ENCODE assay signal across 9 cellular contexts in genomic region chr15:65318870-65319356, GRCh38. TPM values are rescaled to one million over a fixed set of nuclear protein-coding genes. Genes with fewer than 3 reads are reported as not detected.
DNase-seq lines count a peak whose midpoint lies in the region; ATAC-seq and TF ChIP-seq lines count a peak whose summit lies in the region.
"Had no signal": no experiment of that assay in that cellular context is flagged by ENCODE, and none has a peak within 500 bp of the region (broad histone marks: within the 10 kb centered on the region; RNA-seq: fewer than 3 reads in every experiment).

No MANE protein-coding gene starts in this region.

- peak; percentile 99 for TF ChIP-seq RAD21 in liver (IDR thresholded peaks at IDR 0.05)

- ATAC-seq in HG02938 (IDR thresholded peaks at IDR 0.05; ENCODE audit: unreplicated experiment) (peak; percentile 51), HG02571 (IDR thresholded peaks at IDR 0.05; ENCODE audit: unreplicated experiment) (no peak)
- peak; percentile 100 for ATAC-seq in activated CD4-positive, alpha-beta T cell treated with anti-CD3 and anti-CD28 coated beads for 36 hours

- POLR2A ChIA-PET in activated CD4-positive, alpha-beta T cell treated with anti-CD3 and anti-CD28 coated beads for 36 hours (lab: Charles Lee) = interaction anchor here (1.0 to 1.8 kb wide), 3 partner anchors 14 to 70 kb away, joined by 4 to 12 read pairs (median 10); partner anchors contain the start of gene RNU5B-1

- peak; percentile 91 for TF ChIP-seq CTCF in choroid plexus epithelial cell (conservative IDR thresholded peaks at IDR 0.05; ENCODE audit: low read depth, low read length)
- TF ChIP-seq CTCF in liver (IDR thresholded peaks at IDR 0.05; ENCODE audit: low read depth, low read length, missing input control) = peak; percentile 97

- H3K4me3 ChIP-seq in choroid plexus epithelial cell (ENCODE audit: low read depth, low read length) (no peak overlapping the region), liver (ENCODE audit: low read depth in 1 of 3, low read length in 3 of 3) (no peak overlapping the region)

- intact Hi-C loops in activated CD4-positive, alpha-beta T cell treated with anti-CD3 and anti-CD28 coated beads for 36 hours (cut with DNase I, micrococcal nuclease) = loop anchor here (1.0 kb wide), 3 partner anchors 66 to 82 kb away; no protein-coding TSS in a partner anchor

- H3K27me3 ChIP-seq in liver (ENCODE audit: control insufficient read depth in 4 of 4, insufficient read depth in 4 of 4, low read length in 3 of 4) = no peaks in the 10 kb centered on the region

- H3K27ac ChIP-seq in liver (ENCODE audit: low read depth in 1 of 2, low read length in 2 of 2) = no peak overlapping the region

- peaks cover 4% of the 10 kb centered on the region for H3K27me3 Mint-ChIP-seq in activated CD4-positive, alpha-beta T cell treated with anti-CD3 and anti-CD28 coated beads for 36 hours

- H3K36me3 Mint-ChIP-seq in activated CD4-positive, alpha-beta T cell treated with anti-CD3 and anti-CD28 coated beads for 36 hours (ENCODE audit: low read depth) = no peaks in the 10 kb centered on the region
- H3K36me3 Mint-ChIP-seq: activated naive CD8-positive, alpha-beta T cell had no signal

- no peaks in the 10 kb centered on the region for H3K4me1 Mint-ChIP-seq in activated CD4-positive, alpha-beta T cell treated with anti-CD3 and anti-CD28 coated beads for 36 hours

- DNase-seq in DMS79 treated with DMSO at 0.1 percent for 48 hours (lab: John Stamatoyannopoulos, UW) = peak; percentile 29
- peak; percentile 35 for DNase-seq in NCI-H510A (lab: John Stamatoyannopoulos, UW)
- DNase-seq in activated CD4-positive, alpha-beta T cell treated with anti-CD3 and anti-CD28 coated beads for 36 hours = peak; percentile 86
- peak; percentile 84 for DNase-seq in choroid plexus epithelial cell (ENCODE audit: low read depth)
- DNase-seq in stimulated activated CD4-positive, alpha-beta T cell treated with anti-CD3 and anti-CD28 coated beads, TNF-alpha, amount 100 ng/mL, for 48 hours (ENCODE audit: low read depth in 3 of 3) = peak; percentile 63 to 64 (median 63)

- H3K36me3 ChIP-seq in liver (ENCODE audit: control insufficient read depth in 4 of 4, insufficient read depth in 3 of 4, low read depth in 1 of 4, low read length in 3 of 4) = no peaks in the 10 kb centered on the region

- no peak overlapping the region for H3K27ac Mint-ChIP-seq in activated CD4-positive, alpha-beta T cell treated with anti-CD3 and anti-CD28 coated beads for 36 hours
- H3K27ac Mint-ChIP-seq: activated naive CD8-positive, alpha-beta T cell had no signal

- H3K4me3 Mint-ChIP-seq in activated CD4-positive, alpha-beta T cell treated with anti-CD3 and anti-CD28 coated beads for 36 hours = no peak overlapping the region
- H3K4me3 Mint-ChIP-seq: activated naive CD8-positive, alpha-beta T cell had no signal

- H3K9ac ChIP-seq in liver (ENCODE audit: low read depth in 1 of 2, low read length in 2 of 2) = no peak overlapping the region

- H3K9me3 ChIP-seq in liver (ENCODE audit: control insufficient read depth in 4 of 4, low read length in 3 of 4) = no peaks in the 10 kb centered on the region

- H3K4me1 ChIP-seq in liver (ENCODE audit: control insufficient read depth in 4 of 4, insufficient read depth in 4 of 4, low read length in 3 of 4) = no peaks in the 10 kb centered on the region

- WGBS in liver = 32% methylated on average over 5 of the region's 5 CpGs

- no peaks in the 10 kb centered on the region for H3K9me3 Mint-ChIP-seq in activated CD4-positive, alpha-beta T cell treated with anti-CD3 and anti-CD28 coated beads for 36 hours (ENCODE audit: low read depth)

- CTCF ChIA-PET in activated CD4-positive, alpha-beta T cell treated with anti-CD3 and anti-CD28 coated beads for 36 hours (lab: Charles Lee) = interaction anchor here (0.6 to 7.3 kb wide), 21 partner anchors 8 to 453 kb away, joined by 3 to 108 read pairs (median 4); partner anchors contain the start of gene PARP16

TF ChIP-seq in liver, 16 proteins besides CTCF, POLR2A, EP300 and RAD21:
- TF ChIP-seq HNF4A (conservative IDR thresholded peaks at IDR 0.05) (no peak), FOXA1 (IDR thresholded peaks at IDR 0.05) (no peak), RXRA (IDR thresholded peaks at IDR 0.05) (peak in 1 of 2 donors; percentile 8), YY1 (IDR thresholded peaks at IDR 0.05) (peak; percentile 26), SP1 (IDR thresholded peaks at IDR 0.05) (no peak), JUND (IDR thresholded peaks at IDR 0.05) (no peak), EGR1 (IDR thresholded peaks at IDR 0.05; ENCODE audit: low read depth in 2 of 2) (no peak), FOXA2 (IDR thresholded peaks at IDR 0.05) (no peak), NR2F2 (IDR thresholded peaks at IDR 0.05) (no peak), HNF4G (IDR thresholded peaks at IDR 0.05) (no peak)

RNA-seq across cellular contexts. Expression of gene RNU5B-1, which starts 14.4 kb away (rescaled TPM):
- not detected for total RNA-seq in activated CD4-positive, alpha-beta T cell treated with anti-CD3 and anti-CD28 coated beads for 36 hours
- not detected for total RNA-seq in liver
- not detected for polyA plus RNA-seq in liver

RNA-seq across cellular contexts. Expression of gene RNU5A-1, which starts 23.1 kb away (rescaled TPM):
- total RNA-seq in activated CD4-positive, alpha-beta T cell treated with anti-CD3 and anti-CD28 coated beads for 36 hours = not detected
- total RNA-seq in liver = not detected
- polyA plus RNA-seq in liver = not detected

RNA-seq across cellular contexts. Expression of gene PARP16, which starts 32.2 kb away (rescaled TPM):
- 10 to 100 TPM; 17.9 to 20.1 TPM for total RNA-seq in activated CD4-positive, alpha-beta T cell treated with anti-CD3 and anti-CD28 coated beads for 36 hours
- 1 to 10 TPM; 4.0 to 5.5 TPM for total RNA-seq in liver
- 1 to 10 TPM; 5.9 to 6.9 TPM for polyA plus RNA-seq in liver

RNA-seq across cellular contexts. Expression of gene IGDCC3, which starts 58.9 kb away (rescaled TPM):
- total RNA-seq in activated CD4-positive, alpha-beta T cell treated with anti-CD3 and anti-CD28 coated beads for 36 hours = not detected
- total RNA-seq in liver = 1 to 10 TPM in 1 of 2 donors, not detected in 1; 1.5 TPM
- polyA plus RNA-seq in liver = not detected

Comparison
In these comparisons a context has a peak if more than half of its experiments do, and no peak if none do; other contexts are left out.
1. DNase-seq: peak in every context shown above with its lines; median percentile 86 in activated CD4-positive, alpha-beta T cell treated with anti-CD3 and anti-CD28 coated beads for 36 hours; 84 in choroid plexus epithelial cell; 63 in stimulated activated CD4-positive, alpha-beta T cell treated with anti-CD3 and anti-CD28 coated beads, TNF-alpha, amount 100 ng/mL, for 48 hours; 35 in NCI-H510A; 29 in DMS79 treated with DMSO at 0.1 percent for 48 hours.